Comparison of ENCODE assay signal across 1 cellular context in genomic region chr5:177409043-177409801, GRCh38.
TF ChIP-seq lines count a peak whose summit lies in the region.

TSS of gene F12 (minus strand) at chr5:177409564. CDS start at chr5:177409527, 37 bp downstream.

TF ChIP-seq in HepG2, 621 proteins besides CTCF, POLR2A, EP300 and RAD21 (continues in another document):
- TF ChIP-seq TRIM22 (IDR thresholded peaks at IDR 0.05) = no peak
- TF ChIP-seq ELF4 (CRISPR knock-in tag; IDR thresholded peaks at IDR 0.05; ENCODE audit: borderline replicate concordance) = no peak
- TF ChIP-seq ZSCAN25 (CRISPR knock-in tag; IDR thresholded peaks at IDR 0.05) = no peak
- no peak for TF ChIP-seq KLF6 (CRISPR knock-in tag; IDR thresholded peaks at IDR 0.05)
- TF ChIP-seq MAFF (IDR thresholded peaks at IDR 0.05; ENCODE audit: low read depth, low read length) = no peak
- TF ChIP-seq GRHL1 (CRISPR knock-in tag; conservative IDR thresholded peaks at IDR 0.05) = no peak
- 0 out of 2 replicates have a peak, but pooled peaks have one; percentile 27 for TF ChIP-seq ZSCAN31 (CRISPR knock-in tag; IDR thresholded peaks at IDR 0.05; ENCODE audit: low read depth)
- TF ChIP-seq SP1 (IDR thresholded peaks at IDR 0.05) = no peak
- TF ChIP-seq SP1 (CRISPR knock-in tag; IDR thresholded peaks at IDR 0.05) = no peak
- no peak for TF ChIP-seq HES4 (CRISPR knock-in tag; IDR thresholded peaks at IDR 0.05; ENCODE audit: borderline replicate concordance)
- peak; percentile 90 for TF ChIP-seq HDAC1 (CRISPR knock-in tag; IDR thresholded peaks at IDR 0.05)
- TF ChIP-seq ZNF672 (CRISPR knock-in tag; IDR thresholded peaks at IDR 0.05) = no peak
- no peak for TF ChIP-seq ZBTB42 (CRISPR knock-in tag; IDR thresholded peaks at IDR 0.05)
- no peak for TF ChIP-seq THAP8 (CRISPR knock-in tag; IDR thresholded peaks at IDR 0.05; ENCODE audit: borderline replicate concordance)
- no peak for TF ChIP-seq SRF (IDR thresholded peaks at IDR 0.05; ENCODE audit: low read depth, low read length)
- TF ChIP-seq BHLHE40 (IDR thresholded peaks at IDR 0.05; ENCODE audit: low read length) = no peak
- no peak for TF ChIP-seq ZNF547 (CRISPR knock-in tag; IDR thresholded peaks at IDR 0.05)
- TF ChIP-seq TEAD2 (CRISPR knock-in tag; IDR thresholded peaks at IDR 0.05) = no peak
- no peak for TF ChIP-seq ZBTB43 (CRISPR knock-in tag; conservative IDR thresholded peaks at IDR 0.05)
- no peak for TF ChIP-seq MTF1 (CRISPR knock-in tag; IDR thresholded peaks at IDR 0.05)
- TF ChIP-seq TARDBP (CRISPR knock-in tag; IDR thresholded peaks at IDR 0.05) = no peak
- TF ChIP-seq HINFP (CRISPR knock-in tag; IDR thresholded peaks at IDR 0.05; ENCODE audit: low read depth) = 0 out of 2 replicates have a peak, but pooled peaks have one; percentile 38
- TF ChIP-seq ZBTB37 (CRISPR knock-in tag; IDR thresholded peaks at IDR 0.05) = peak; percentile 65; the same call in 1 of the 2 replicates
- no peak for TF ChIP-seq ZNF674 (CRISPR knock-in tag; IDR thresholded peaks at IDR 0.05; ENCODE audit: low read depth)
- TF ChIP-seq ZNF549 (CRISPR knock-in tag; IDR thresholded peaks at IDR 0.05) = no peak
- no peak for TF ChIP-seq ZBED4 (CRISPR knock-in tag; IDR thresholded peaks at IDR 0.05; ENCODE audit: borderline replicate concordance)
- TF ChIP-seq ZFX (CRISPR knock-in tag; IDR thresholded peaks at IDR 0.05; ENCODE audit: low read depth) = peak; percentile 60; the same call in 1 of the 2 replicates
- no peak for TF ChIP-seq TP53 (CRISPR knock-in tag; conservative IDR thresholded peaks at IDR 0.05)
- no peak for TF ChIP-seq ZNF720 (CRISPR knock-in tag; IDR thresholded peaks at IDR 0.05)
- TF ChIP-seq NCOR1 (IDR thresholded peaks at IDR 0.05; ENCODE audit: borderline replicate concordance, low read length) = no peak
- no peak for TF ChIP-seq FOXO4 (CRISPR knock-in tag; conservative IDR thresholded peaks at IDR 0.05)
- TF ChIP-seq ZNF3 (CRISPR knock-in tag; IDR thresholded peaks at IDR 0.05) = no peak
- TF ChIP-seq ZBTB8A (CRISPR knock-in tag; IDR thresholded peaks at IDR 0.05; ENCODE audit: borderline replicate concordance, low read depth) = no peak
- no peak for TF ChIP-seq USF2 (IDR thresholded peaks at IDR 0.05; ENCODE audit: low read depth, low read length)
- TF ChIP-seq USF2 (CRISPR knock-in tag; IDR thresholded peaks at IDR 0.05; ENCODE audit: borderline replicate concordance) = no peak
- TF ChIP-seq ZNF800 (CRISPR knock-in tag; IDR thresholded peaks at IDR 0.05) = no peak
- TF ChIP-seq ZNF326 (CRISPR knock-in tag; IDR thresholded peaks at IDR 0.05; ENCODE audit: borderline replicate concordance) = no peak
- TF ChIP-seq KAT8 (CRISPR knock-in tag; IDR thresholded peaks at IDR 0.05) = no peak
- no peak for TF ChIP-seq ZEB1 (IDR thresholded peaks at IDR 0.05; ENCODE audit: insufficient replicate concordance, low read depth)
- no peak for TF ChIP-seq ZFYVE20 (CRISPR knock-in tag; IDR thresholded peaks at IDR 0.05; ENCODE audit: borderline replicate concordance, low read depth)
- TF ChIP-seq DRAP1 (CRISPR knock-in tag; IDR thresholded peaks at IDR 0.05) = no peak
- TF ChIP-seq MYPOP (CRISPR knock-in tag; IDR thresholded peaks at IDR 0.05) = 0 out of 2 replicates have a peak, but pooled peaks have one; percentile 34
- TF ChIP-seq ZNF12 (CRISPR knock-in tag; IDR thresholded peaks at IDR 0.05) = no peak
- TF ChIP-seq ZNF414 (CRISPR knock-in tag; IDR thresholded peaks at IDR 0.05) = no peak
